14 cellular contexts compared by ENCODE assay signal in genomic region chr11:13258855-13259254, GRCh38.
"Had no signal": no experiment of that assay in that cellular context is flagged by ENCODE, and none has a peak within 500 bp of the region (broad histone marks: within the 10 kb centered on the region; RNA-seq: fewer than 3 reads in every experiment).

No MANE protein-coding gene starts in this region.

- H3K36me3 Mint-ChIP-seq: naive thymus-derived CD4-positive, alpha-beta T cell had no signal

- DNase-seq: activated CD4-positive, CD25-positive, alpha-beta regulatory T cell; activated naive CD4-positive, alpha-beta T cell; activated naive CD8-positive, alpha-beta T cell treated with anti-CD3 and anti-CD28 coated beads, Interleukin-2, amount 50 U/mL, for 24 hours; activated T-cell treated with anti-CD3 and anti-CD28 coated beads, Interleukin-2, amount 50 U/mL, for 48 hours; gastrocnemius medialis; retina; stimulated activated CD4-positive, alpha-beta T cell treated with anti-CD3 and anti-CD28 coated beads, Interleukin-4, amount 100 ng/mL, for 4 hours; stimulated activated naive CD8-positive, alpha-beta T cell treated with anti-CD3 and anti-CD28 coated beads, Interleukin-15, amount 100 ng/mL, for 72 hours; T-helper 17 cell had no signal

- H3K27ac ChIP-seq: cardiac muscle cell, gastrocnemius medialis, neutrophil, thoracic aorta had no signal

- H3K27me3 ChIP-seq: cardiac muscle cell, gastrocnemius medialis had no signal

- H3K36me3 ChIP-seq: cardiac muscle cell, gastrocnemius medialis, neutrophil, thoracic aorta had no signal

- H3K4me3 Mint-ChIP-seq: activated naive CD8-positive, alpha-beta T cell treated with anti-CD3 and anti-CD28 coated beads, Interleukin-2, amount 50 U/mL, for 24 hours; T-helper 17 cell had no signal

- H3K27ac Mint-ChIP-seq: activated naive CD8-positive, alpha-beta T cell treated with anti-CD3 and anti-CD28 coated beads, Interleukin-2, amount 50 U/mL, for 24 hours; stimulated activated naive CD8-positive, alpha-beta T cell treated with anti-CD3 and anti-CD28 coated beads, Interleukin-15, amount 100 ng/mL, for 72 hours; T-helper 17 cell had no signal

- H3K4me3 ChIP-seq: cardiac muscle cell, gastrocnemius medialis, lung, thoracic aorta had no signal

- H3K9me3 Mint-ChIP-seq: activated naive CD8-positive, alpha-beta T cell treated with anti-CD3 and anti-CD28 coated beads, Interleukin-2, amount 50 U/mL, for 24 hours; naive thymus-derived CD4-positive, alpha-beta T cell; stimulated activated naive CD8-positive, alpha-beta T cell treated with anti-CD3 and anti-CD28 coated beads, Interleukin-15, amount 100 ng/mL, for 72 hours had no signal

- ATAC-seq: activated naive CD8-positive, alpha-beta T cell treated with anti-CD3 and anti-CD28 coated beads, Interleukin-2, amount 50 U/mL, for 24 hours; gastrocnemius medialis; naive thymus-derived CD4-positive, alpha-beta T cell; stimulated activated naive CD8-positive, alpha-beta T cell treated with anti-CD3 and anti-CD28 coated beads, Interleukin-15, amount 100 ng/mL, for 72 hours had no signal

- H3K27me3 Mint-ChIP-seq: activated naive CD8-positive, alpha-beta T cell treated with anti-CD3 and anti-CD28 coated beads, Interleukin-2, amount 50 U/mL, for 24 hours had no signal

- H3K9me3 ChIP-seq: gastrocnemius medialis, neutrophil, thoracic aorta had no signal
